In the genomic region with DNA sequence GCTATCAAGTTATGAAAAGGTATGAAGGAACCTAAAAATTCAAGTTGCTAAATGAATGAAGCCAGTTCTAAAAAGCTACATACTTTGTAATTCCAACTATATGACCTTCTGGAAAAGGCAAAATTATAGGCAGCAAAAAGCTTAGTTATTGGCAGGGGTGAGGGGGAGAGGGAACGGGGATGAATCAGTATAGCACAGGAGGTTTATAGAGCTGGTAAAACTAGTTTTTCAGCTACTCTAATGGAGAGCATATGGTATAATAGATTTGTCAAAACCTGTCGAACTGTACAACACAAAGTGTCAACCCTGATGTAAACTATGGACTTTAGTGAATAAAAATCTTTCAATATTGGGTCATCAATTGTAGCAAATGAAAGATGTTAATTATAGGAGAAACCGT, we compare ENCODE assay signal across 31 cellular contexts. TPM values are rescaled to one million over a fixed set of nuclear protein-coding genes. Genes with fewer than 3 reads are reported as not detected.
DNase-seq lines count a peak whose midpoint lies in the region; ATAC-seq, FAIRE-seq and TF ChIP-seq lines count a peak whose summit lies in the region.
"Had no signal": no experiment of that assay in that cellular context is flagged by ENCODE, and none has a peak within 500 bp of the region (broad histone marks: within the 10 kb centered on the region; RNA-seq: fewer than 3 reads in every experiment).

No MANE protein-coding gene starts in this region.

- H3K27ac Mint-ChIP-seq in effector memory CD8-positive, alpha-beta T cell: no peak overlapping the region
- H3K27ac Mint-ChIP-seq: HFFc6 had no signal

- no peak overlapping the region for H3K4me3 ChIP-seq in bronchial epithelial cell (ENCODE audit: low read depth, low read length)
- H3K4me3 ChIP-seq: A549, HAP-1, SK-N-MC had no signal

- H3K27me3 Mint-ChIP-seq in effector memory CD8-positive, alpha-beta T cell: no peaks in the 10 kb centered on the region
- H3K27me3 Mint-ChIP-seq: CD4-positive, alpha-beta memory T cell had no signal

- H3K27me3 ChIP-seq in bronchial epithelial cell (ENCODE audit: control insufficient read depth, insufficient read depth, low read length) (no peaks in the 10 kb centered on the region), foreskin keratinocyte (no peaks in the 10 kb centered on the region)

- peaks cover 9% of the 10 kb centered on the region for H3K4me1 ChIP-seq in foreskin keratinocyte
- H3K4me1 ChIP-seq: HAP-1 had no signal

- DNase-seq in DMS53 treated with DMSO at 0.1 percent for 48 hours (lab: John Stamatoyannopoulos, UW; ENCODE audit: unreplicated experiment) (peak; percentile 37), LoVo (ENCODE audit: low spot score) (peak; percentile 22), bronchial epithelial cell (ENCODE audit: low read depth) (peak; percentile 88), foreskin keratinocyte (peak; percentile 47 to 76), NCI-H345 (lab: John Stamatoyannopoulos, UW) (no peak), occipital lobe (lab: John Stamatoyannopoulos, UW) (no peak)
- DNase-seq in effector memory CD8-positive, alpha-beta T cell: no peak
- DNase-seq: C1 segment of cervical spinal cord; Caco-2; CD4-positive, alpha-beta memory T cell; DMS 273 treated with DMSO at 0.1 percent for 48 hours; DND-41; GOT3; HFFc6; IMR-90; NCI-H1092 treated with DMSO at 0.1 percent for 48 hours; NCI-H1436; NCI-H187; NCI-H2081 treated with DMSO at 0.1 percent for 48 hours; NCI-H2171 treated with DMSO at 0.1 percent for 48 hours; NCI-H524; NCI-H82; NK-92 treated with Interleukin-12 subunit alpha and Interleukin-12 subunit beta, amount 100 ng/mL, for 24 hours; RPMI8226; SIG-M5 had no signal

- H3K36me3 ChIP-seq in bronchial epithelial cell (ENCODE audit: control insufficient read depth, insufficient read depth, low read length): no peaks in the 10 kb centered on the region
- H3K36me3 ChIP-seq: HAP-1 had no signal

- no peak overlapping the region for H3K27ac ChIP-seq in foreskin keratinocyte
- H3K27ac ChIP-seq: A549, KMS-11, SK-N-MC had no signal

- FAIRE-seq in bronchial epithelial cell (lab: Jason Lieb, UNC): no peak
- FAIRE-seq: A549, GM12892 had no signal

- ATAC-seq in foreskin keratinocyte: peak; percentile 100
- no peak for ATAC-seq in effector memory CD8-positive, alpha-beta T cell (replicated peaks)
- ATAC-seq in HG03175 (IDR thresholded peaks at IDR 0.05; ENCODE audit: unreplicated experiment): no peak
- ATAC-seq: A549 had no signal

- no peaks in the 10 kb centered on the region for H3K9me3 Mint-ChIP-seq in effector memory CD8-positive, alpha-beta T cell
- H3K9me3 Mint-ChIP-seq: HFFc6 had no signal

- H3K4me3 Mint-ChIP-seq in effector memory CD8-positive, alpha-beta T cell: no peak overlapping the region
- H3K4me3 Mint-ChIP-seq: CD4-positive, alpha-beta memory T cell; HFFc6 had no signal

- H3K36me3 Mint-ChIP-seq in effector memory CD8-positive, alpha-beta T cell (ENCODE audit: insufficient read depth): peaks cover 3% of the 10 kb centered on the region

- peaks cover 17 to 18% of the 10 kb centered on the region in 2 donors for H3K4me1 Mint-ChIP-seq in effector memory CD8-positive, alpha-beta T cell (ENCODE audit: low read depth in 2 of 2)

- TF ChIP-seq CTCF in bronchial epithelial cell (IDR thresholded peaks at IDR 0.05; ENCODE audit: insufficient read depth, low read length, severe bottlenecking) (no peak), foreskin keratinocyte (conservative IDR thresholded peaks at IDR 0.05) (no peak)

RNA-seq across cellular contexts. Expression of gene MANEA, which starts 18.7 kb away (rescaled TPM):
- 5.3 and 7.6 TPM in 2 replicates for total RNA-seq in bronchial epithelial cell
- 14.2 and 17.5 TPM in 2 replicates for total RNA-seq in foreskin keratinocyte
- polyA plus RNA-seq in foreskin keratinocyte: 2.9 and 4.6 TPM in 2 replicates
- total RNA-seq in occipital lobe: 16.1 TPM

Comparison
In these comparisons a context has a peak if more than half of its experiments do, and no peak if none do; other contexts are left out.
1. DNase-seq: peak in DMS53 treated with DMSO at 0.1 percent for 48 hours (single experiment), LoVo (single experiment), bronchial epithelial cell (single experiment) and foreskin keratinocyte (2 of 2); none in NCI-H345 (single experiment), effector memory CD8-positive, alpha-beta T cell (0 of 3) and occipital lobe (single experiment).